1 cellular context compared by ENCODE assay signal in the genomic region with DNA sequence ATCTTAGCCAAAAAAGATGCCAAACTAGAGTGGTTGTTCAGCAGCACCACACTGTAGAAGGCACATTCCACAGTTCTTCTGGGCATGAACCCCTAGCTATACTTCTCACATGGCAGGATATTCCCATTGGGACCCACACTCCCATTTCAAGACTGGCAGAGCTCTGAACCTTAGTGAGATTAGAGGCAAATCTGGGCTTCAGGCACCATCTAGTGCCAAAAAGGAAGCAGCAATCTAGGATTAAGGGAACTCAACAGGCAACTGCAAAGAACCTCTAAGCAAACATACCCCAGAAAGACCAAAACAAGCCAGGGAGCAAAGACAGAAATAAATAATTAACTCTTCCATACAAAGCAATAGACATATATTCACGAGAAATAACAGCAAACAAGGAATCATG.
TF ChIP-seq lines count a peak whose summit lies in the region.

No MANE protein-coding gene starts in this region.

TF ChIP-seq in WTC11, 78 proteins besides CTCF, POLR2A, EP300 and RAD21 (continued from another document):
- TF ChIP-seq OVOL2 (CRISPR knock-in tag; IDR thresholded peaks at IDR 0.05; ENCODE audit: borderline replicate concordance) = no peak
- TF ChIP-seq, protein P1, sequence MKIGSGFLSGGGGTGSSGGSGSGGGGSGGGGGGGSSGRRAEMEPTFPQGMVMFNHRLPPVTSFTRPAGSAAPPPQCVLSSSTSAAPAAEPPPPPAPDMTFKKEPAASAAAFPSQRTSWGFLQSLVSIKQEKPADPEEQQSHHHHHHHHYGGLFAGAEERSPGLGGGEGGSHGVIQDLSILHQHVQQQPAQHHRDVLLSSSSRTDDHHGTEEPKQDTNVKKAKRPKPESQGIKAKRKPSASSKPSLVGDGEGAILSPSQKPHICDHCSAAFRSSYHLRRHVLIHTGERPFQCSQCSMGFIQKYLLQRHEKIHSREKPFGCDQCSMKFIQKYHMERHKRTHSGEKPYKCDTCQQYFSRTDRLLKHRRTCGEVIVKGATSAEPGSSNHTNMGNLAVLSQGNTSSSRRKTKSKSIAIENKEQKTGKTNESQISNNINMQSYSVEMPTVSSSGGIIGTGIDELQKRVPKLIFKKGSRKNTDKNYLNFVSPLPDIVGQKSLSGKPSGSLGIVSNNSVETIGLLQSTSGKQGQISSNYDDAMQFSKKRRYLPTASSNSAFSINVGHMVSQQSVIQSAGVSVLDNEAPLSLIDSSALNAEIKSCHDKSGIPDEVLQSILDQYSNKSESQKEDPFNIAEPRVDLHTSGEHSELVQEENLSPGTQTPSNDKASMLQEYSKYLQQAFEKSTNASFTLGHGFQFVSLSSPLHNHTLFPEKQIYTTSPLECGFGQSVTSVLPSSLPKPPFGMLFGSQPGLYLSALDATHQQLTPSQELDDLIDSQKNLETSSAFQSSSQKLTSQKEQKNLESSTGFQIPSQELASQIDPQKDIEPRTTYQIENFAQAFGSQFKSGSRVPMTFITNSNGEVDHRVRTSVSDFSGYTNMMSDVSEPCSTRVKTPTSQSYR (CRISPR knock-in tag; IDR thresholded peaks at IDR 0.05) = no peak
- no peak for TF ChIP-seq SP1 (CRISPR knock-in tag; conservative IDR thresholded peaks at IDR 0.05)
- TF ChIP-seq, protein P2, sequence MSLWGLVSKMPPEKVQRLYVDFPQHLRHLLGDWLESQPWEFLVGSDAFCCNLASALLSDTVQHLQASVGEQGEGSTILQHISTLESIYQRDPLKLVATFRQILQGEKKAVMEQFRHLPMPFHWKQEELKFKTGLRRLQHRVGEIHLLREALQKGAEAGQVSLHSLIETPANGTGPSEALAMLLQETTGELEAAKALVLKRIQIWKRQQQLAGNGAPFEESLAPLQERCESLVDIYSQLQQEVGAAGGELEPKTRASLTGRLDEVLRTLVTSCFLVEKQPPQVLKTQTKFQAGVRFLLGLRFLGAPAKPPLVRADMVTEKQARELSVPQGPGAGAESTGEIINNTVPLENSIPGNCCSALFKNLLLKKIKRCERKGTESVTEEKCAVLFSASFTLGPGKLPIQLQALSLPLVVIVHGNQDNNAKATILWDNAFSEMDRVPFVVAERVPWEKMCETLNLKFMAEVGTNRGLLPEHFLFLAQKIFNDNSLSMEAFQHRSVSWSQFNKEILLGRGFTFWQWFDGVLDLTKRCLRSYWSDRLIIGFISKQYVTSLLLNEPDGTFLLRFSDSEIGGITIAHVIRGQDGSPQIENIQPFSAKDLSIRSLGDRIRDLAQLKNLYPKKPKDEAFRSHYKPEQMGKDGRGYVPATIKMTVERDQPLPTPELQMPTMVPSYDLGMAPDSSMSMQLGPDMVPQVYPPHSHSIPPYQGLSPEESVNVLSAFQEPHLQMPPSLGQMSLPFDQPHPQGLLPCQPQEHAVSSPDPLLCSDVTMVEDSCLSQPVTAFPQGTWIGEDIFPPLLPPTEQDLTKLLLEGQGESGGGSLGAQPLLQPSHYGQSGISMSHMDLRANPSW (CRISPR knock-in tag; conservative IDR thresholded peaks at IDR 0.05; ENCODE audit: low read depth) = no peak
- TF ChIP-seq ZNF423 (CRISPR knock-in tag; IDR thresholded peaks at IDR 0.05) = no peak
- no peak for TF ChIP-seq JAZF1 (CRISPR knock-in tag; IDR thresholded peaks at IDR 0.05)
